10 cellular contexts compared by ENCODE assay signal in the genomic region with DNA sequence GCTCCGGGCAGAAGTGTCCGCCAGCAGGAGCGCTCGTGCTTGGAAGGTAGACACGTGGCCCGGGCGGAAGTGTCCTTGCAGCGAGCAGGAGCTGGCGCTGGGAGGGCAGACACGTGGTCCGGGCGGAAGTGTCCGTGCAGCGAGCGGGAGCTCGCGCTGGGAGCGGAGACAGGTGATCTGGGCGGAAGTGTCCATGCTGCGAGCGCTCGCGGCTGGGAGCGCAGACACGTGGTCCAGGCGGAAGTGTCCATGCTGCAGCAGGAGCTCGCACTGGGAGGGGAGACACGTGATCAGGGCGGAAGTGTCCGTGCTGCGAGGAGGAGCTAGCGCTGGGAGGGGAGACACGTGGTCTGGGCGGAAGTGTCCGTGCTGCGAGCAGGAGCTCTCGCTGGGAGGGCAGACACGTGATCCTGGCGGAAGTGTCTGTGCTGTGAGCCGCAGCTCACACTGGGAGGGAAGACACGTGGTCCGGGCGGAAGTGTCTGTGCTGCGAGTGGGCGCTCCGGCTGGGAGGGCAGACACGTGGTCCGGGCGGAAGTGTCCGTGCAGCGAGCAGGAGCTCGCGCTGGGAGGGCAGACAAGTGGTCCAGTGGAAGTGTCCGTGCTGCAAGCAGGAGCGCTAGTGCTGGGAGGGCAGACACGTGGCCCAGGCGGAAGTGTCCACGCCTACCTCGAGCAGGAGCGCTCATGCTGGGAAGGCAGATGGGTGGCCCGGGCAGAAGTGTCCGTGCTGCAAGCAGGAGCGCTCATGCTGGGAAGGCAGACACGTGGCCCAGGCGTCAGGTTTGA.
A peak's percentile ranks its signal among the peaks of the same experiment; 100 is the strongest.
DNase-seq lines count a peak whose midpoint lies in the region; ATAC-seq and TF ChIP-seq lines count a peak whose summit lies in the region.
"Had no signal": no experiment of that assay in that cellular context is flagged by ENCODE, and none has a peak within 500 bp of the region (broad histone marks: within the 10 kb centered on the region; RNA-seq: fewer than 3 reads in every experiment).

No MANE protein-coding gene starts in this region.

- peak; percentile 98 for DNase-seq in NCI-H1694 (lab: John Stamatoyannopoulos, UW)
- peak; percentile 93 to 99 for DNase-seq in T47D (ENCODE audit: low read depth in 1 of 2, low spot score in 1 of 2)
- DNase-seq in nephron progenitor cell = no peak
- no peak for DNase-seq in GDM1 (lab: John Stamatoyannopoulos, UW)
- DNase-seq: mesendoderm had no signal

- peaks cover 3% of the 10 kb centered on the region for H3K27me3 Mint-ChIP-seq in nephron progenitor cell (ENCODE audit: low read depth, poor library complexity)

- in situ Hi-C loops in T47D (cut with HindIII; ENCODE audit: low pct_unique_long_range_greater_than_20kb, low sequenced_read_pairs) = no loop called here

- no peak overlapping the region for H3K4me3 Mint-ChIP-seq in nephron progenitor cell
- H3K4me3 Mint-ChIP-seq: T-helper 2 cell treated with Interferon-gamma antibody and Interleukin-4, amounts not matched to agents 5 μg/mL and 100 μg/mL, for 36 hours had no signal

- H3K27ac ChIP-seq in C4-2B = peak overlapping the region; percentile 83

- H3K9me3 Mint-ChIP-seq in nephron progenitor cell = no peaks in the 10 kb centered on the region
- H3K9me3 Mint-ChIP-seq: T-helper 2 cell treated with Interferon-gamma antibody and Interleukin-4, amounts not matched to agents 5 μg/mL and 100 μg/mL, for 36 hours had no signal

- peaks cover 40% of the 10 kb centered on the region for H3K36me3 Mint-ChIP-seq in nephron progenitor cell (ENCODE audit: low read depth)

- TF ChIP-seq CTCF in C4-2B (conservative IDR thresholded peaks at IDR 0.05) = no peak
- TF ChIP-seq CTCF in nephron progenitor cell (IDR thresholded peaks at IDR 0.05) = no peak

- no peak for ATAC-seq in GM19397 (IDR thresholded peaks at IDR 0.05; ENCODE audit: unreplicated experiment)
- no peak for ATAC-seq in GM21529 (IDR thresholded peaks at IDR 0.05; ENCODE audit: unreplicated experiment)
- no peak for ATAC-seq in GM18867 (IDR thresholded peaks at IDR 0.05; ENCODE audit: unreplicated experiment)

- peak overlapping the region; percentile 75 for H3K27ac Mint-ChIP-seq in nephron progenitor cell
- H3K27ac Mint-ChIP-seq: T-helper 2 cell treated with Interferon-gamma antibody and Interleukin-4, amounts not matched to agents 5 μg/mL and 100 μg/mL, for 36 hours had no signal

- peaks cover 34% of the 10 kb centered on the region for H3K4me1 Mint-ChIP-seq in nephron progenitor cell

Comparison
In these comparisons a context has a peak if more than half of its experiments do, and no peak if none do; other contexts are left out.
1. DNase-seq: peak in NCI-H1694 (single experiment) and T47D (2 of 2); none in nephron progenitor cell (single experiment) and GDM1 (single experiment).